2 cellular contexts compared by ENCODE assay signal in the genomic region with DNA sequence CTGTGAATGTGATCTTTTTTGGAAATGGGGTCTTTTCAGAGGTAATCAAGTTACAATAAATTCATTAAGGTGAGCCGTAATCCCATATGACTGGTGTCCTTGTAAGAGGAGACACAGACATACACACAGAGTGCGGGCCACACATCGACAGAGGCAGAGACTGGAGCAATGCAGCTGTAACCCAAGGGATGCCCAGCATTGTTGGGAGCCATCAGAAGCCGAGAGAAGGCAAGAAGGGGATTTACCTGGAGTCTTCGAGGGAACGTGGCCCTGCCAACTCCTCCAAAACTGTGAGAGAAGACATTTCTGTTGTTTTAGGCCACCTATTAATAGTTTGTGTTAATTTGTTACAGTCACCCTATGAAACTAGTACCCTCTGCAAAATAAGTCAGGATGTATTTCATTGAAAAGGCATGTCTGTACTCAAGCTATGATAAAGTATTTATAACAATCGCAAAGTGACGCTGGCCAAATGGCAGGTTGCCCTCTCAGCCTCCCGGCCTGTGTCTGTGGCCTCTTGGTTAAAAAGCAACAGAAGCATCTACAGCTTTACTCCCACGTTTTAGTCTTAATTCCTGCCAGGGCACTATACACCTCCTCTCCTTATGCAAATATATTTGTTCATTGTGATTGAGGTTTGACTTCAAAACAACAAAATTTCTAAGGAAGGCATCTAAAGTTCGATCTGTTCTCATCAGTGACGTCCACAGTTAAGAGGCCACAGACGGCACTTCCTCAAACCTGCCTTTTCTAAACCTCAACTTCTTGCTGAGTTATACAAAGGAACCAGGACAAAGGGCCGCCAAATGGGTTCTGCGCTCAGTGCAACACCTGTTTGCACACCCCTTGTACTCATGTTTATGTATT.
TF ChIP-seq lines count a peak whose summit lies in the region.

No MANE protein-coding gene starts in this region.

TF ChIP-seq in GM12891, 5 proteins besides CTCF, POLR2A, EP300 and RAD21 (continued from another document):
- peak; percentile 92 for TF ChIP-seq SPI1 (IDR thresholded peaks at IDR 0.05; ENCODE audit: low read depth, low read length)

TF ChIP-seq in H1, 55 proteins besides CTCF, POLR2A, EP300 and RAD21 (continued from another document):
- TF ChIP-seq BCL11A (IDR thresholded peaks at IDR 0.05; ENCODE audit: low read depth in 2 of 2, low read length in 2 of 2) (no peak), HDAC6 (IDR thresholded peaks at IDR 0.05; ENCODE audit: low read depth, low read length) (no peak), SRF (IDR thresholded peaks at IDR 0.05; ENCODE audit: low read depth, low read length) (no peak), BACH1 (IDR thresholded peaks at IDR 0.05; ENCODE audit: low read length) (no peak), TEAD4 (IDR thresholded peaks at IDR 0.05; ENCODE audit: low read depth, low read length) (no peak), NRF1 (IDR thresholded peaks at IDR 0.05; ENCODE audit: low read depth, low read length) (no peak), SP1 (IDR thresholded peaks at IDR 0.05; ENCODE audit: low read depth, low read length) (no peak), SIX5 (IDR thresholded peaks at IDR 0.05; ENCODE audit: low read depth, low read length) (no peak), POLR2AphosphoS5 (IDR thresholded peaks at IDR 0.05; ENCODE audit: low read depth, low read length) (no peak), MAFK (IDR thresholded peaks at IDR 0.05; ENCODE audit: low read depth, low read length) (no peak), KDM1A (IDR thresholded peaks at IDR 0.05; ENCODE audit: borderline replicate concordance, low read length) (no peak), RXRA (IDR thresholded peaks at IDR 0.05; ENCODE audit: insufficient read depth, low read depth, low read length) (no peak), KDM4A (IDR thresholded peaks at IDR 0.05; ENCODE audit: low read depth, low read length, severe bottlenecking) (no peak)
- TF ChIP-seq, protein P1, sequence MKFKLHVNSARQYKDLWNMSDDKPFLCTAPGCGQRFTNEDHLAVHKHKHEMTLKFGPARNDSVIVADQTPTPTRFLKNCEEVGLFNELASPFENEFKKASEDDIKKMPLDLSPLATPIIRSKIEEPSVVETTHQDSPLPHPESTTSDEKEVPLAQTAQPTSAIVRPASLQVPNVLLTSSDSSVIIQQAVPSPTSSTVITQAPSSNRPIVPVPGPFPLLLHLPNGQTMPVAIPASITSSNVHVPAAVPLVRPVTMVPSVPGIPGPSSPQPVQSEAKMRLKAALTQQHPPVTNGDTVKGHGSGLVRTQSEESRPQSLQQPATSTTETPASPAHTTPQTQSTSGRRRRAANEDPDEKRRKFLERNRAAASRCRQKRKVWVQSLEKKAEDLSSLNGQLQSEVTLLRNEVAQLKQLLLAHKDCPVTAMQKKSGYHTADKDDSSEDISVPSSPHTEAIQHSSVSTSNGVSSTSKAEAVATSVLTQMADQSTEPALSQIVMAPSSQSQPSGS (IDR thresholded peaks at IDR 0.05; ENCODE audit: low read length), result no peak
